24 cellular contexts compared by ENCODE assay signal in the genomic region with DNA sequence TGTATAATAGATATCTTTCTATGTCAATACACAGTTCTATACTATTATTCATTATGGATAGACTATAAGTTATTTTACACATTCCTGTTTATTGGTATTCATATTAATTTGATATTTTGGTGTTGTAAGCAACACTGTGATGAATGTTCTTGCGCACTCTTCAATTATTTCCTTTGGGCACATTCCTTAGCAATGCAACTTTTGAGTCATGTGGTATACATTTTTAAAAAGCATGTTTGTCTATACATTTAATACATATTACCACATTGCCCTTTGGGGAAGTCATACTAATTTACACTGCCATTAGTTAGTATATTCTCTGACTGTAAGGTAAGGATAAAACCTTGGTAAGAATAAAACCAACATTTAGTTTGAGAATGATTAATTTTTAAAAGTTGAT.
"Had no signal": no experiment of that assay in that cellular context is flagged by ENCODE, and none has a peak within 500 bp of the region (broad histone marks: within the 10 kb centered on the region; RNA-seq: fewer than 3 reads in every experiment).

No MANE protein-coding gene starts in this region.

- H3K27me3 ChIP-seq: colonic mucosa, esophagus muscularis mucosa, esophagus squamous epithelium, foreskin keratinocyte, gastrocnemius medialis, gastroesophageal sphincter, heart left ventricle, heart right ventricle, hepatocyte had no signal

- H3K27ac Mint-ChIP-seq: dendritic cell treated with granulocyte-macrophage colony-stimulating factor and Interleukin-4, amounts not matched to agents 40 ng/mL and 50 ng/mL, for 4 days; effector memory CD8-positive, alpha-beta T cell had no signal

- DNase-seq: colonic mucosa; cortex of kidney; dermis blood vessel endothelial cell; dorsolateral prefrontal cortex; effector CD4-positive, alpha-beta T cell; effector CD8-positive, alpha-beta T cell; effector memory CD4-positive, alpha-beta T cell; effector memory CD8-positive, alpha-beta T cell; erythroblast; esophagus squamous epithelium; foreskin fibroblast; gastrocnemius medialis; glutamatergic neuron; head of caudate nucleus; heart left ventricle; heart right ventricle had no signal

- H3K4me1 ChIP-seq: colonic mucosa, esophagus muscularis mucosa, esophagus squamous epithelium, foreskin keratinocyte, gastroesophageal sphincter, heart right ventricle had no signal

- H3K4me3 Mint-ChIP-seq: dendritic cell treated with granulocyte-macrophage colony-stimulating factor and Interleukin-4, amounts not matched to agents 40 ng/mL and 50 ng/mL, for 4 days; effector memory CD8-positive, alpha-beta T cell had no signal

- H3K9me3 ChIP-seq: colonic mucosa, esophagus muscularis mucosa, esophagus squamous epithelium, gastrocnemius medialis, gastroesophageal sphincter, heart left ventricle, heart right ventricle had no signal

- H3K4me3 ChIP-seq: colonic mucosa, coronary artery, dorsolateral prefrontal cortex, esophagus muscularis mucosa, esophagus squamous epithelium, gastrocnemius medialis, gastroesophageal sphincter, heart left ventricle, heart right ventricle, hepatocyte had no signal

- H3K27ac ChIP-seq: colonic mucosa, coronary artery, dorsolateral prefrontal cortex, epithelial cell of prostate, esophagus muscularis mucosa, esophagus squamous epithelium, foreskin keratinocyte, gastrocnemius medialis, gastroesophageal sphincter, heart left ventricle, heart right ventricle, hepatocyte had no signal

- H3K9me3 Mint-ChIP-seq: dendritic cell treated with granulocyte-macrophage colony-stimulating factor and Interleukin-4, amounts not matched to agents 40 ng/mL and 50 ng/mL, for 4 days; effector memory CD8-positive, alpha-beta T cell had no signal

- H3K36me3 ChIP-seq: colonic mucosa, esophagus muscularis mucosa, esophagus squamous epithelium, gastrocnemius medialis, gastroesophageal sphincter, heart left ventricle, heart right ventricle had no signal

- FAIRE-seq: endothelial cell of umbilical vein had no signal
